Comparison of ENCODE assay signal across 1 cellular context in the genomic region with DNA sequence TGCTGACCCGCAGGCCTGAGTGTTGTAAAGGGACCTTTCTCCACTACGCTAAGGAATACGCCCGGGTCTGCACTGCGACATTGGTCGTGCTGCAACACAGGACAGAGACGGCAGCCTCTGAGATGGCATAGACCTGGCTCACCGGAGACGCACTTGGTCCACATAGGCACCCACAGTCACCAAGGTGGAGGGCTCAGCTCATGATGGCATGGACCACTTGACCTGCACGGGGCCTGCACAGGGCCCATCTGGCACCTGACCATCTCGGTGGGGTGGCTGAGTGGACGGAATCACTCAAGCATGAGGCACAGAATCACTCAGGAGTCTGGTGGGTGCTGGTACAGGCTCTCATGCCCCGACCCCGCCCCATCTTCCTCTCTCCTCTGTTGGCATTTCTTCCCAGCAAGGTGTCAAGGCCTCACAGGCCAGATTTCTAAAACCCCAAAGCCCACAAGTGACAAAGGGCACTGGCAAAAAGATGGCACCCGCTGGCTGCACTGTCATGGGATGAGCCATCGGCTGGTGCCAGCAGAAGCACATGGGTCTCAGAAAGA.
TF ChIP-seq lines count a peak whose summit lies in the region.

No MANE protein-coding gene starts in this region.

TF ChIP-seq in HepG2, 621 proteins besides CTCF, POLR2A, EP300 and RAD21 (continued from another document):
- no peak for TF ChIP-seq CBX5 (CRISPR knock-in tag; IDR thresholded peaks at IDR 0.05; ENCODE audit: borderline replicate concordance)
- TF ChIP-seq ZNF549 (CRISPR knock-in tag; IDR thresholded peaks at IDR 0.05): no peak
- TF ChIP-seq, protein P1, sequence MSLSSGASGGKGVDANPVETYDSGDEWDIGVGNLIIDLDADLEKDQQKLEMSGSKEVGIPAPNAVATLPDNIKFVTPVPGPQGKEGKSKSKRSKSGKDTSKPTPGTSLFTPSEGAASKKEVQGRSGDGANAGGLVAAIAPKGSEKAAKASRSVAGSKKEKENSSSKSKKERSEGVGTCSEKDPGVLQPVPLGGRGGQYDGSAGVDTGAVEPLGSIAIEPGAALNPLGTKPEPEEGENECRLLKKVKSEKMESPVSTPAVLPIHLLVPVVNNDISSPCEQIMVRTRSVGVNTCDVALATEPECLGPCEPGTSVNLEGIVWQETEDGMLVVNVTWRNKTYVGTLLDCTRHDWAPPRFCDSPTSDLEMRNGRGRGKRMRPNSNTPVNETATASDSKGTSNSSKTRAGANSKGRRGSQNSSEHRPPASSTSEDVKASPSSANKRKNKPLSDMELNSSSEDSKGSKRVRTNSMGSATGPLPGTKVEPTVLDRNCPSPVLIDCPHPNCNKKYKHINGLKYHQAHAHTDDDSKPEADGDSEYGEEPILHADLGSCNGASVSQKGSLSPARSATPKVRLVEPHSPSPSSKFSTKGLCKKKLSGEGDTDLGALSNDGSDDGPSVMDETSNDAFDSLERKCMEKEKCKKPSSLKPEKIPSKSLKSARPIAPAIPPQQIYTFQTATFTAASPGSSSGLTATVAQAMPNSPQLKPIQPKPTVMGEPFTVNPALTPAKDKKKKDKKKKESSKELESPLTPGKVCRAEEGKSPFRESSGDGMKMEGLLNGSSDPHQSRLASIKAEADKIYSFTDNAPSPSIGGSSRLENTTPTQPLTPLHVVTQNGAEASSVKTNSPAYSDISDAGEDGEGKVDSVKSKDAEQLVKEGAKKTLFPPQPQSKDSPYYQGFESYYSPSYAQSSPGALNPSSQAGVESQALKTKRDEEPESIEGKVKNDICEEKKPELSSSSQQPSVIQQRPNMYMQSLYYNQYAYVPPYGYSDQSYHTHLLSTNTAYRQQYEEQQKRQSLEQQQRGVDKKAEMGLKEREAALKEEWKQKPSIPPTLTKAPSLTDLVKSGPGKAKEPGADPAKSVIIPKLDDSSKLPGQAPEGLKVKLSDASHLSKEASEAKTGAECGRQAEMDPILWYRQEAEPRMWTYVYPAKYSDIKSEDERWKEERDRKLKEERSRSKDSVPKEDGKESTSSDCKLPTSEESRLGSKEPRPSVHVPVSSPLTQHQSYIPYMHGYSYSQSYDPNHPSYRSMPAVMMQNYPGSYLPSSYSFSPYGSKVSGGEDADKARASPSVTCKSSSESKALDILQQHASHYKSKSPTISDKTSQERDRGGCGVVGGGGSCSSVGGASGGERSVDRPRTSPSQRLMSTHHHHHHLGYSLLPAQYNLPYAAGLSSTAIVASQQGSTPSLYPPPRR (CRISPR knock-in tag; IDR thresholded peaks at IDR 0.05; ENCODE audit: borderline replicate concordance): no peak
- no peak for TF ChIP-seq TEAD2 (CRISPR knock-in tag; IDR thresholded peaks at IDR 0.05)
- TF ChIP-seq ZNF263 (CRISPR knock-in tag; IDR thresholded peaks at IDR 0.05): no peak
- no peak for TF ChIP-seq ZFP41 (CRISPR knock-in tag; IDR thresholded peaks at IDR 0.05; ENCODE audit: borderline replicate concordance)
- TF ChIP-seq IKZF4 (CRISPR knock-in tag; IDR thresholded peaks at IDR 0.05; ENCODE audit: borderline replicate concordance, low read depth, not compliant biosample characterization): no peak
- no peak for TF ChIP-seq ZNF7 (CRISPR knock-in tag; IDR thresholded peaks at IDR 0.05)
- TF ChIP-seq ZNF644 (CRISPR knock-in tag; IDR thresholded peaks at IDR 0.05; ENCODE audit: low read depth): no peak
